34 cellular contexts compared by ENCODE assay signal in genomic region chr4:88264338-88264737, GRCh38.
"Had no signal": no experiment of that assay in that cellular context is flagged by ENCODE, and none has a peak within 500 bp of the region (broad histone marks: within the 10 kb centered on the region; RNA-seq: fewer than 3 reads in every experiment).

No MANE protein-coding gene starts in this region.

- H3K27ac ChIP-seq: adrenal gland, ascending aorta, body of pancreas, brain microvascular endothelial cell, breast epithelium, cardiac muscle cell had no signal

- H3K36me3 ChIP-seq: breast epithelium had no signal

- ATAC-seq: activated naive CD4-positive, alpha-beta T cell treated with anti-CD3 and anti-CD28 coated beads, Interleukin-2, amount 50 U/mL, for 72 hours; activated naive CD8-positive, alpha-beta T cell treated with anti-CD3 and anti-CD28 coated beads, Interleukin-2, amount 50 U/mL, for 24 hours; activated T-cell treated with anti-CD3 and anti-CD28 coated beads, Interleukin-2, amount 50 U/mL, for 4 hours; activated T-cell treated with anti-CD3 and anti-CD28 coated beads, Interleukin-2, amount 50 U/mL, for 72 hours; activated T-helper 17 cell treated with anti-CD3 and anti-CD28 coated beads, Interleukin-2, amount 50 U/mL, for 72 hours; body of pancreas had no signal

- H3K4me3 ChIP-seq: adrenal gland, ascending aorta, body of pancreas, breast epithelium, cardiac muscle cell had no signal

- H3K9me3 ChIP-seq: adrenal gland, ascending aorta, body of pancreas, breast epithelium had no signal

- FAIRE-seq: astrocyte, bronchial epithelial cell had no signal

- DNase-seq: activated effector memory CD4-positive, alpha-beta T cell treated with anti-CD3 and anti-CD28 coated beads, Interleukin-2, amount 50 U/mL, for 16 hours; activated effector memory CD4-positive, alpha-beta T cell treated with Interleukin-2 at 50 U/mL for 16 hours; activated gamma-delta T cell; activated gamma-delta T cell treated with Interleukin-2 at 50 U/mL for 16 hours; activated naive CD4-positive, alpha-beta T cell; activated naive CD4-positive, alpha-beta T cell treated with anti-CD3 and anti-CD28 coated beads for 36 hours; activated naive CD4-positive, alpha-beta T cell treated with anti-CD3 and anti-CD28 coated beads, Interleukin-2, amount 10 ng/mL, durations not matched to agents 7 days and 5 days; activated naive CD4-positive, alpha-beta T cell treated with anti-CD3 and anti-CD28 coated beads, Interleukin-2, amount 50 U/mL, for 16 hours; activated naive CD8-positive, alpha-beta T cell treated with anti-CD3 and anti-CD28 coated beads for 36 hours; activated naive CD8-positive, alpha-beta T cell treated with anti-CD3 and anti-CD28 coated beads, Interleukin-2, amount 10 ng/mL, durations not matched to agents 7 days and 5 days; activated naive CD8-positive, alpha-beta T cell treated with anti-CD3 and anti-CD28 coated beads, Interleukin-2, amount 50 U/mL, for 24 hours; activated T-cell treated with anti-CD3 and anti-CD28 coated beads for 4 hours; activated T-cell treated with anti-CD3 and anti-CD28 coated beads, Interleukin-2, amount 50 U/mL, for 1 hour; activated T-cell treated with anti-CD3 and anti-CD28 coated beads, Interleukin-2, amount 50 U/mL, for 24 hours; activated T-cell treated with anti-CD3 and anti-CD28 coated beads, Interleukin-2, amount 50 U/mL, for 4 hours; activated T-cell treated with anti-CD3 and anti-CD28 coated beads, Interleukin-2, amount 50 U/mL, for 48 hours; activated T-cell treated with anti-CD3 and anti-CD28 coated beads, Interleukin-2, amount 50 U/mL, for 72 hours; adrenal gland; amniotic stem cell; amygdala; anterior cingulate cortex; aorta; body of pancreas; brain microvascular endothelial cell; caudate nucleus; central memory CD4-positive, alpha-beta T cell; cerebellar nuclear complex had no signal

- H3K4me1 ChIP-seq: adrenal gland, ascending aorta, body of pancreas, breast epithelium had no signal

- H3K27me3 ChIP-seq: adrenal gland, ascending aorta, body of pancreas, brain microvascular endothelial cell, breast epithelium, cardiac muscle cell had no signal
